Comparison of ENCODE assay signal across 9 cellular contexts in genomic region chr4:183838987-183839712, GRCh38.
DNase-seq lines count a peak whose midpoint lies in the region; ATAC-seq and TF ChIP-seq lines count a peak whose summit lies in the region.
"Had no signal": no experiment of that assay in that cellular context is flagged by ENCODE, and none has a peak within 500 bp of the region (broad histone marks: within the 10 kb centered on the region; RNA-seq: fewer than 3 reads in every experiment).

No MANE protein-coding gene starts in this region.

- no peak overlapping the region for H3K27ac ChIP-seq in vagina
- H3K27ac ChIP-seq: RWPE1 had no signal

- TF ChIP-seq CTCF in NB4 (IDR thresholded peaks at IDR 0.05; ENCODE audit: low read depth, low read length) (no peak), mesothelial cell of epicardium (IDR thresholded peaks at IDR 0.05; ENCODE audit: unreplicated experiment) (no peak), vagina (IDR thresholded peaks at IDR 0.05) (no peak)

- H3K36me3 Mint-ChIP-seq in mesothelial cell of epicardium: peaks cover 8% of the 10 kb centered on the region

- intact Hi-C loops in vagina (cut with DNase I): no loop called here

- TF ChIP-seq POLR2A in NB4 (IDR thresholded peaks at IDR 0.05; ENCODE audit: extremely low read depth, insufficient read length): no peak
- TF ChIP-seq POLR2A in vagina (IDR thresholded peaks at IDR 0.05): no peak

- no peak for ATAC-seq in GM19324 (IDR thresholded peaks at IDR 0.05; ENCODE audit: low FRiP score, unreplicated experiment)
- no peak for ATAC-seq in GM19467 (IDR thresholded peaks at IDR 0.05; ENCODE audit: unreplicated experiment)

- peak overlapping the region; percentile 52 for H3K27ac Mint-ChIP-seq in mesothelial cell of epicardium

- no peak overlapping the region for H3K4me3 ChIP-seq in NB4 (ENCODE audit: low read depth, low read length)
- no peak overlapping the region for H3K4me3 ChIP-seq in vagina

- DNase-seq in ELR (ENCODE audit: low read depth) (peak; percentile 18), NB4 (ENCODE audit: low read depth) (peak; percentile 26), dermis microvascular lymphatic vessel endothelial cell (ENCODE audit: low read depth in 2 of 2) (peak; percentile 25 to 38), mesothelial cell of epicardium (ENCODE audit: low spot score in 2 of 2, unreplicated experiment in 2 of 2) (no peak), DMS53 (lab: John Stamatoyannopoulos, UW) (no peak), vagina (ENCODE audit: extremely low spot score in 2 of 2) (no peak)

- no peaks in the 10 kb centered on the region for H3K9me3 ChIP-seq in vagina

- no peaks in the 10 kb centered on the region for H3K27me3 Mint-ChIP-seq in mesothelial cell of epicardium (ENCODE audit: low read depth)

- H3K27me3 ChIP-seq in vagina: no peaks in the 10 kb centered on the region

- no peaks in the 10 kb centered on the region for H3K36me3 ChIP-seq in vagina

- no peaks in the 10 kb centered on the region for H3K4me1 ChIP-seq in vagina

- H3K4me3 Mint-ChIP-seq in mesothelial cell of epicardium: no peak overlapping the region

- H3K9me3 Mint-ChIP-seq in mesothelial cell of epicardium: no peaks in the 10 kb centered on the region

- peaks cover 33% of the 10 kb centered on the region for H3K4me1 Mint-ChIP-seq in mesothelial cell of epicardium

Comparison
In these comparisons a context has a peak if more than half of its experiments do, and no peak if none do; other contexts are left out.
1. DNase-seq: peak in ELR (single experiment), NB4 (single experiment) and dermis microvascular lymphatic vessel endothelial cell (2 of 2); none in mesothelial cell of epicardium (0 of 2), DMS53 (single experiment) and vagina (0 of 2).